In the genomic region with DNA sequence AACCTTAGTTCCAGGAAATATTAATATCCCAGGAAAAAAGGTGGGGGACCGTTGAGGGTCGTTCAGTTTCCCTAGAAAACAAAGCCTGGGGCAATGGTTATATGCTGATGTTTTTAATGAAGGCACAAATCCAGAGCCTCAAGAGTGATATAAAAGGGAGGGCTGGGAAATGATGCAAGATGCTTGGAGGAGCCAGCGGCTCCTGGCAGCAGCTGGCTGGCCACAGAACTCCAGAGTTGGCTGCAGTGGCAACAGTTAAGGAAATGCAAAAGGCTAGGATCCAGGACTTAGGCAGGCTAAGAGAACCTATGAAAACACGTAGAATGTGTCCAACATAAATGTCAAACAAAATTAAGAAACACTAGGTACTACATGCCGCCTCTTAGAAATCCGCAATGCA, we compare ENCODE assay signal across 19 cellular contexts. TPM values are rescaled to one million over a fixed set of nuclear protein-coding genes. Genes with fewer than 3 reads are reported as not detected.
A peak's percentile ranks its signal among the peaks of the same experiment; 100 is the strongest.
DNase-seq lines count a peak whose midpoint lies in the region; ATAC-seq, FAIRE-seq and TF ChIP-seq lines count a peak whose summit lies in the region.
"Had no signal": no experiment of that assay in that cellular context is flagged by ENCODE, and none has a peak within 500 bp of the region (broad histone marks: within the 10 kb centered on the region; RNA-seq: fewer than 3 reads in every experiment).

No MANE protein-coding gene starts in this region.

- H3K27me3 ChIP-seq in astrocyte (ENCODE audit: insufficient read depth, low read length) (peaks cover 16% of the 10 kb centered on the region), heart left ventricle (no peaks in the 10 kb centered on the region), sigmoid colon (no peaks in the 10 kb centered on the region)
- H3K27me3 ChIP-seq in effector memory CD4-positive, alpha-beta T cell (replicated peaks; ENCODE audit: control insufficient read depth, insufficient read depth, low read length, poor library complexity, severe bottlenecking), result no peaks in the 10 kb centered on the region

- no peak overlapping the region for H3K27ac Mint-ChIP-seq in astrocyte (ENCODE audit: unreplicated experiment)
- H3K27ac Mint-ChIP-seq: activated CD8-positive, alpha-beta T cell treated with anti-CD3 and anti-CD28 coated beads for 36 hours; nephron progenitor cell had no signal

- H3K27me3 Mint-ChIP-seq in astrocyte (ENCODE audit: low read depth, unreplicated experiment), result peaks cover 21% of the 10 kb centered on the region
- H3K27me3 Mint-ChIP-seq: activated CD8-positive, alpha-beta T cell treated with anti-CD3 and anti-CD28 coated beads for 36 hours had no signal

- H3K36me3 ChIP-seq in astrocyte (ENCODE audit: insufficient read depth, low read length) (no peaks in the 10 kb centered on the region), heart left ventricle (no peaks in the 10 kb centered on the region), sigmoid colon (no peaks in the 10 kb centered on the region)
- no peaks in the 10 kb centered on the region for H3K36me3 ChIP-seq in effector memory CD4-positive, alpha-beta T cell (ENCODE audit: control insufficient read depth, insufficient read depth, low read length)
- H3K36me3 ChIP-seq: HAP-1 had no signal

- TF ChIP-seq CTCF in AG09309 (IDR thresholded peaks at IDR 0.05; ENCODE audit: control insufficient read depth, insufficient read depth, low read depth, low read length, missing control alignments) (no peak), astrocyte (IDR thresholded peaks at IDR 0.05; ENCODE audit: insufficient read depth, low read depth, low read length) (no peak), heart left ventricle (IDR thresholded peaks at IDR 0.05) (no peak), sigmoid colon (IDR thresholded peaks at IDR 0.05) (no peak)

- H3K4me1 Mint-ChIP-seq in astrocyte (ENCODE audit: low read depth, unreplicated experiment), result peaks cover 2% of the 10 kb centered on the region

- H3K9me3 Mint-ChIP-seq in astrocyte (ENCODE audit: unreplicated experiment), result no peaks in the 10 kb centered on the region
- H3K9me3 Mint-ChIP-seq: activated CD8-positive, alpha-beta T cell treated with anti-CD3 and anti-CD28 coated beads for 36 hours had no signal

- peak; percentile 56 to 84 (median 76) for ATAC-seq in heart left ventricle
- ATAC-seq: activated CD8-positive, alpha-beta T cell treated with anti-CD3 and anti-CD28 coated beads for 36 hours had no signal

- H3K4me3 ChIP-seq in AG09309 (ENCODE audit: control insufficient read depth, low read depth, low read length), result no peak overlapping the region
- no peak overlapping the region for H3K4me3 ChIP-seq in astrocyte (ENCODE audit: insufficient read depth, low read depth, low read length)
- no peak overlapping the region for H3K4me3 ChIP-seq in heart left ventricle
- H3K4me3 ChIP-seq in sigmoid colon, result no peak overlapping the region
- no peak overlapping the region for H3K4me3 ChIP-seq in effector memory CD4-positive, alpha-beta T cell (ENCODE audit: insufficient read depth, low read depth, low read length, poor library complexity, severe bottlenecking)
- H3K4me3 ChIP-seq: HAP-1 had no signal

- H3K4me2 ChIP-seq in astrocyte (ENCODE audit: low read length), result no peak overlapping the region

- 61 to 80% (median 64%) methylated on average over 6 of the region's 6 CpGs for WGBS in heart left ventricle, 4 donors
- 78% methylated on average over 6 of the region's 6 CpGs for WGBS in sigmoid colon, 2 donors

- H3K4me1 ChIP-seq in astrocyte (ENCODE audit: insufficient read depth, low read length), result no peaks in the 10 kb centered on the region
- peaks cover 0 to 21% (median 11%) of the 10 kb centered on the region in 12 donors for H3K4me1 ChIP-seq in heart left ventricle
- H3K4me1 ChIP-seq in sigmoid colon, result peaks cover 0 to 27% (median 16%) of the 10 kb centered on the region in 4 donors
- H3K4me1 ChIP-seq in effector memory CD4-positive, alpha-beta T cell (ENCODE audit: control insufficient read depth, insufficient read depth, low read length, poor library complexity, severe bottlenecking), result no peaks in the 10 kb centered on the region

- H4K20me1 ChIP-seq in astrocyte (ENCODE audit: insufficient read depth, low read length), result no peaks in the 10 kb centered on the region

- peaks cover 3% of the 10 kb centered on the region for H3K36me3 Mint-ChIP-seq in astrocyte (ENCODE audit: low read depth, unreplicated experiment)

- peak; percentile 57 for DNase-seq in AG09309 (ENCODE audit: low read depth)
- DNase-seq in astrocyte (ENCODE audit: low read depth), result peak; percentile 59
- peak; percentile 34 to 70 (median 59) for DNase-seq in heart left ventricle
- DNase-seq in sigmoid colon, result peak; percentile 88
- DNase-seq in NK-92 (lab: John Stamatoyannopoulos, UW; ENCODE audit: unreplicated experiment), result no peak
- no peak for DNase-seq in DMS79 (lab: John Stamatoyannopoulos, UW)
- DNase-seq in effector memory CD4-positive, alpha-beta T cell, result no peak
- DNase-seq in frontal cortex (ENCODE audit: low spot score in 2 of 2), result no peak
- DNase-seq: activated CD8-positive, alpha-beta T cell treated with anti-CD3 and anti-CD28 coated beads for 36 hours; activated naive CD4-positive, alpha-beta T cell; AML-193; NCI-H510A treated with DMSO at 0.1 percent for 48 hours; nephron progenitor cell; stimulated activated CD4-positive, alpha-beta T cell treated with anti-CD3 and anti-CD28 coated beads, Interleukin-15, amount 100 ng/mL, for 24 hours; T1000 had no signal

- H3K27ac ChIP-seq in astrocyte (ENCODE audit: low read depth, low read length) (no peak overlapping the region), heart left ventricle (peak overlapping the region; percentile 4 to 73 (median 54)), sigmoid colon (peak overlapping the region; percentile 37 to 74 (median 66))
- no peak overlapping the region for H3K27ac ChIP-seq in effector memory CD4-positive, alpha-beta T cell (ENCODE audit: insufficient read depth, low read length, poor library complexity, severe bottlenecking)

- no peak overlapping the region for H3K4me3 Mint-ChIP-seq in astrocyte (ENCODE audit: unreplicated experiment)
- H3K4me3 Mint-ChIP-seq: activated CD8-positive, alpha-beta T cell treated with anti-CD3 and anti-CD28 coated beads for 36 hours; nephron progenitor cell had no signal

- TF ChIP-seq POLR2A in heart left ventricle (IDR thresholded peaks at IDR 0.05) (no peak), sigmoid colon (IDR thresholded peaks at IDR 0.05) (no peak)

- H3K9me3 ChIP-seq in astrocyte (ENCODE audit: insufficient read depth, low read depth, low read length), result no peaks in the 10 kb centered on the region
- no peaks in the 10 kb centered on the region for H3K9me3 ChIP-seq in heart left ventricle
- H3K9me3 ChIP-seq in sigmoid colon, result no peaks in the 10 kb centered on the region
- H3K9me3 ChIP-seq in effector memory CD4-positive, alpha-beta T cell (ENCODE audit: control insufficient read depth, low read length), result no peaks in the 10 kb centered on the region
- H3K9me3 ChIP-seq: HAP-1 had no signal

- H2AFZ ChIP-seq in astrocyte (ENCODE audit: low read depth, low read length), result no peak overlapping the region

- intact Hi-C loops in heart left ventricle (cut with DNase I) (no loop called here), sigmoid colon (cut with DNase I) (loop anchor here (1.0 to 2.0 kb wide), 2 partner anchors 27 to 31 kb away; partner anchors contain the start of gene B4GALT1)

- no peaks in the 10 kb centered on the region for H3K79me2 ChIP-seq in astrocyte (ENCODE audit: insufficient read depth, low read length)

- TF ChIP-seq EP300 in sigmoid colon (IDR thresholded peaks at IDR 0.05), result no peak

- no peak overlapping the region for H3K9ac ChIP-seq in astrocyte (ENCODE audit: low read length)

- FAIRE-seq in astrocyte (lab: Jason Lieb, UNC) (no peak), frontal cortex (lab: Jason Lieb, UNC) (no peak)
- FAIRE-seq: islet of Langerhans had no signal

RNA-seq across cellular contexts. Expression of gene B4GALT1, which starts 31.0 kb away (rescaled TPM):
- total RNA-seq in astrocyte (93.1 and 103 TPM in 2 replicates), heart left ventricle (10 to 100 TPM; 27.4 to 73.3 (median 44.8) TPM), sigmoid colon (10 to 100 TPM; 20.3 to 28.0 (median 25.0) TPM), frontal cortex (0.82 TPM)
- polyA plus RNA-seq in heart left ventricle (10 to 100 TPM; 10.6 to 37.2 TPM), sigmoid colon (100 to 1,000 TPM in 1 of 3 donors, 10 to 100 TPM in 2; 24.0 to 107 (median 61.5) TPM)

RNA-seq across cellular contexts. Expression of gene SPINK4, which starts 41.8 kb away (rescaled TPM):
- total RNA-seq in astrocyte (not detected in 2 replicates), heart left ventricle (not detected), sigmoid colon (not detected), frontal cortex (not detected)
- polyA plus RNA-seq in heart left ventricle (not detected), sigmoid colon (1,000 to 10,000 TPM in 1 of 3 donors, 100 to 1,000 TPM in 1, 10 to 100 TPM in 1; 26.4 to 1,105 (median 121) TPM)
- total RNA-seq: activated CD8-positive, alpha-beta T cell treated with anti-CD3 and anti-CD28 coated beads for 36 hours; cerebellum had no signal
- polyA plus RNA-seq: esophagus had no signal

Comparison
In these comparisons a context has a peak if more than half of its experiments do, and no peak if none do; other contexts are left out.
1. DNase-seq: peak in AG09309 (single experiment), astrocyte (single experiment), heart left ventricle (5 of 5) and sigmoid colon (single experiment); none in NK-92 (single experiment), DMS79 (single experiment), effector memory CD4-positive, alpha-beta T cell (0 of 3) and frontal cortex (0 of 2).
2. H3K27ac ChIP-seq: peak in heart left ventricle (12 of 12) and sigmoid colon (4 of 4); none in astrocyte (single experiment) and effector memory CD4-positive, alpha-beta T cell (single experiment).
3. RNA of gene B4GALT1, which starts 31.0 kb away (total RNA-seq): 93.1 to 103 TPM in astrocyte, 27.4 to 73.3 TPM in heart left ventricle and 20.3 to 28.0 TPM in sigmoid colon; 0.82 TPM in frontal cortex (single experiment); every median in the first group is over 10 times any median in the second.